In the genomic region with DNA sequence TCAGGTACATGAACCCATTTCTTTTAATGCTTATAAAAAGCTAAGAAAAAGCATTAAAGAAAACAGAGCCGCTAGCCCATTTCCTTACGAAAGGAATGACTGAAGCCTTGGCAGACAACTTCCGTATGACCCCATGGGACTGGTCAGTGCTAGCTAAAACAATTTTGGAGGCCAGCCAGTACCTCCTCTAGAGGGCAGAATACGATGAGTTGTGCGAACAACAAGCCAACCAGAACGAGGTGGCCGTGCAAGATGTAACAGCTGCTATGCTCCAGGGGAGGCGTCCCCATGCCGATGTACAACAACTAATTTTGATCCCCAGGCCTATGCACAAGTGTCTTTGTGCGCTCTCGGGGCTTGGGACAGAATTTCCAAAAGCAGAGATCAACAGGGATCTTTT, we compare ENCODE assay signal across 22 cellular contexts. TPM values are rescaled to one million over a fixed set of nuclear protein-coding genes. Genes with fewer than 3 reads are reported as not detected.
A peak's percentile ranks its signal among the peaks of the same experiment; 100 is the strongest.
DNase-seq lines count a peak whose midpoint lies in the region; ATAC-seq and TF ChIP-seq lines count a peak whose summit lies in the region.
"Had no signal": no experiment of that assay in that cellular context is flagged by ENCODE, and none has a peak within 500 bp of the region (broad histone marks: within the 10 kb centered on the region; RNA-seq: fewer than 3 reads in every experiment).

No MANE protein-coding gene starts in this region.

- peak overlapping the region; percentile 36 for H3K4me2 ChIP-seq in osteoblast (ENCODE audit: insufficient read depth, low read length)

- peak; percentile 81 for ATAC-seq in Right ventricle myocardium inferior
- no peak for ATAC-seq in HG03378 (IDR thresholded peaks at IDR 0.05; ENCODE audit: unreplicated experiment)
- ATAC-seq in HG02981 (IDR thresholded peaks at IDR 0.05; ENCODE audit: unreplicated experiment), result no peak
- no peak for ATAC-seq in HG02852 (IDR thresholded peaks at IDR 0.05; ENCODE audit: unreplicated experiment)
- ATAC-seq: HepG2; stimulated activated naive B cell treated with anti-CD40 and anti-IgM and Interleukin-4, amounts not matched to agents 10 μg/mL and 1 μg/mL and 100 μg/mL, for 72 hours had no signal

- intact Hi-C loops in Right ventricle myocardium inferior (cut with DNase I) (no loop called here), cardiac septum (cut with DNase I) (no loop called here)

- no peak overlapping the region for H3K4me3 ChIP-seq in fibroblast of the aortic adventitia (ENCODE audit: low read depth, low read length)
- H3K4me3 ChIP-seq in osteoblast (ENCODE audit: insufficient read depth, low read length), result no peak overlapping the region
- H3K4me3 ChIP-seq: sigmoid colon, upper lobe of left lung had no signal

- H3K4me1 ChIP-seq in osteoblast (ENCODE audit: insufficient read depth, low read length), result peaks cover 7% of the 10 kb centered on the region
- H3K4me1 ChIP-seq: BE2C, upper lobe of left lung had no signal

- H2AFZ ChIP-seq in osteoblast (ENCODE audit: low read length), result no peak overlapping the region

- peak; percentile 72 for DNase-seq in Right ventricle myocardium inferior (ENCODE audit: missing footprints)
- no peak for DNase-seq in cardiac septum (ENCODE audit: low spot score)
- peak; percentile 25 for DNase-seq in fibroblast of the aortic adventitia (ENCODE audit: low read depth)
- no peak for DNase-seq in osteoblast (ENCODE audit: insufficient read length, low spot score, missing footprints)
- DNase-seq in SIG-M5 (lab: John Stamatoyannopoulos, UW), result no peak
- DNase-seq: 8988T; activated CD4-positive, CD25-positive, alpha-beta regulatory T cell treated with anti-CD3 and anti-CD28 coated beads, Interleukin-2, amount 50 U/mL, for 72 hours; activated naive CD8-positive, alpha-beta T cell treated with anti-CD3 and anti-CD28 coated beads for 36 hours; BE2C; brain microvascular endothelial cell; COR-L47; NCI-H1436; NCI-H82; nucleus accumbens; sigmoid colon; stimulated activated naive B cell treated with anti-CD40 and anti-IgM and Interleukin-4, amounts not matched to agents 10 μg/mL and 1 μg/mL and 100 μg/mL, for 72 hours; T-helper 9 cell; upper lobe of left lung had no signal

- H3K27me3 ChIP-seq in osteoblast (ENCODE audit: insufficient read depth, low read length), result no peaks in the 10 kb centered on the region
- H3K27me3 ChIP-seq: BE2C, brain microvascular endothelial cell, sigmoid colon, upper lobe of left lung had no signal

- H3K9me3 ChIP-seq in osteoblast (ENCODE audit: low read depth, low read length), result no peaks in the 10 kb centered on the region
- H3K9me3 ChIP-seq: BE2C had no signal

- no peak overlapping the region for H3K27ac ChIP-seq in osteoblast (ENCODE audit: low read depth, low read length)
- H3K27ac ChIP-seq: brain microvascular endothelial cell, sigmoid colon, upper lobe of left lung had no signal

- TF ChIP-seq CTCF in fibroblast of the aortic adventitia (IDR thresholded peaks at IDR 0.05; ENCODE audit: insufficient read depth, low read length), result no peak
- TF ChIP-seq CTCF in osteoblast (IDR thresholded peaks at IDR 0.05; ENCODE audit: extremely low read depth, low read depth, low read length), result peak; percentile 7

- H4K20me1 ChIP-seq in osteoblast (ENCODE audit: insufficient read depth, low read length), result peaks cover 71% of the 10 kb centered on the region

- H3K36me3 ChIP-seq in osteoblast (ENCODE audit: insufficient read depth, low read length), result peaks cover 5% of the 10 kb centered on the region
- H3K36me3 ChIP-seq: BE2C, brain microvascular endothelial cell, sigmoid colon, upper lobe of left lung had no signal

- H3K79me2 ChIP-seq in osteoblast (ENCODE audit: insufficient read depth, low read length), result peaks cover 93% of the 10 kb centered on the region

RNA-seq across cellular contexts. Expression of a gene that starts 16.7 kb away (rescaled TPM):
- total RNA-seq in Right ventricle myocardium inferior (23.4 TPM), cardiac septum (31.6 TPM), fibroblast of the aortic adventitia (ENCODE audit: low replicate concordance) (22.0 and 41.6 TPM in 2 replicates), osteoblast (64.1 and 65.4 TPM in 2 replicates)

RNA-seq across cellular contexts. Expression of a gene that starts 47.2 kb away (rescaled TPM):
- total RNA-seq in Right ventricle myocardium inferior (not detected), cardiac septum (not detected), fibroblast of the aortic adventitia (ENCODE audit: low replicate concordance) (not detected in 2 replicates), osteoblast (0.29 TPM in 1 of 2 replicates, not detected in the other)
- total RNA-seq: activated naive CD8-positive, alpha-beta T cell treated with anti-CD3 and anti-CD28 coated beads for 36 hours; sigmoid colon had no signal

Comparison
In these comparisons a context has a peak if more than half of its experiments do, and no peak if none do; other contexts are left out.
1. DNase-seq: peak in Right ventricle myocardium inferior (single experiment) and fibroblast of the aortic adventitia (single experiment); none in cardiac septum (single experiment), osteoblast (single experiment) and SIG-M5 (single experiment).